Comparison of ENCODE assay signal across 1 cellular context in the genomic region with DNA sequence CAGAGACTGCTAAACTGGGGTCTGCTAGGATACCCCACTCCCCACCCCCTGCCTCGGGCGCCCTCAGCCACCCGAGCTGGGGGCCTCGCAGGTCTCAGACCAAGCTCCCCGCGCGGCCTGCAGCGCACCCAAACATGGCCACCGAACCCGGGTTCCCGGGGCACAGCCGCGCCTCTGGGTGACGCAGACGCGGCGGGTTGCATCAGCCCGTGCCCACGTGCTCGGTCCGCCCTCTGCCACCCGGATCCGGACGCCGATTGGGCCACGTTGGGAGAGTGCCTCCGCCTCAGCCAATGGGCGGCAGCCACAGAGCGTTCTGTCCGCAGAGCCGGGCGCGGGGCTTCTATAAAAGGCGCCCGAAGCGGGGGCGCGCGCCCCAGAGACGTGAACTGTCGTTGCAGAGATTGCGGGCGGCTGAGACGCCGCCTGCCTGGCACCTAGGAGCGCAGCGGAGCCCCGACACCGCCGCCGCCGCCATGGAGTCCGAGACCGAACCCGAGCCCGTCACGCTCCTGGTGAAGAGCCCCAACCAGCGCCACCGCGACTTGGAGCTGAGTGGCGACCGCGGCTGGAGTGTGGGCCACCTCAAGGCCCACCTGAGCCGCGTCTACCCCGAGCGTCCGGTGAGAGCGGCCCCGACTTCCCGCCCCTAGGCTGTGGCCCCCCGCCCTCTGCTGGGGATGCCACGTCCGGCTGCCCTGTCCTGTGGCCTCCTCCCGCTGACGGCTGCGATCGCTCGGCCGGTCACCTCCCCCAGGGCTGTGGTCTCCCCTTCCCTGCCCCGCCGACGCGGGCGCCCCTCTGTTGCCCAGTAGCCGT.
A peak's percentile ranks its signal among the peaks of the same experiment; 100 is the strongest.
TF ChIP-seq lines count a peak whose summit lies in the region.

A gene with protein sequence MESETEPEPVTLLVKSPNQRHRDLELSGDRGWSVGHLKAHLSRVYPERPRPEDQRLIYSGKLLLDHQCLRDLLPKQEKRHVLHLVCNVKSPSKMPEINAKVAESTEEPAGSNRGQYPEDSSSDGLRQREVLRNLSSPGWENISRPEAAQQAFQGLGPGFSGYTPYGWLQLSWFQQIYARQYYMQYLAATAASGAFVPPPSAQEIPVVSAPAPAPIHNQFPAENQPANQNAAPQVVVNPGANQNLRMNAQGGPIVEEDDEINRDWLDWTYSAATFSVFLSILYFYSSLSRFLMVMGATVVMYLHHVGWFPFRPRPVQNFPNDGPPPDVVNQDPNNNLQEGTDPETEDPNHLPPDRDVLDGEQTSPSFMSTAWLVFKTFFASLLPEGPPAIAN (plus strand): TSS at position 374 of the 819 bp plus-strand sequence. CDS start 103 bp downstream, at position 477.

TF ChIP-seq in IMR-90, 13 proteins besides CTCF, POLR2A, EP300 and RAD21 (continued from another document):
- TF ChIP-seq, protein P1, sequence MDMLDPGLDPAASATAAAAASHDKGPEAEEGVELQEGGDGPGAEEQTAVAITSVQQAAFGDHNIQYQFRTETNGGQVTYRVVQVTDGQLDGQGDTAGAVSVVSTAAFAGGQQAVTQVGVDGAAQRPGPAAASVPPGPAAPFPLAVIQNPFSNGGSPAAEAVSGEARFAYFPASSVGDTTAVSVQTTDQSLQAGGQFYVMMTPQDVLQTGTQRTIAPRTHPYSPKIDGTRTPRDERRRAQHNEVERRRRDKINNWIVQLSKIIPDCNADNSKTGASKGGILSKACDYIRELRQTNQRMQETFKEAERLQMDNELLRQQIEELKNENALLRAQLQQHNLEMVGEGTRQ (IDR thresholded peaks at IDR 0.05; ENCODE audit: low read depth, low read length), result peak; percentile 97
- TF ChIP-seq NFE2L2 (IDR thresholded peaks at IDR 0.05; ENCODE audit: low read depth, low read length) (no peak), CHD1 (IDR thresholded peaks at IDR 0.05; ENCODE audit: low read depth, low read length) (no peak; the same call in 1 of the 2 replicates)
